18 cellular contexts compared by ENCODE assay signal in genomic region chr11:70161043-70161625, GRCh38. TPM values are rescaled to one million over a fixed set of nuclear protein-coding genes. Genes with fewer than 3 reads are reported as not detected.
A peak's percentile ranks its signal among the peaks of the same experiment; 100 is the strongest.
DNase-seq lines count a peak whose midpoint lies in the region; ATAC-seq, FAIRE-seq and TF ChIP-seq lines count a peak whose summit lies in the region.
"Had no signal": no experiment of that assay in that cellular context is flagged by ENCODE, and none has a peak within 500 bp of the region (broad histone marks: within the 10 kb centered on the region; RNA-seq: fewer than 3 reads in every experiment).

No MANE protein-coding gene starts in this region.

- no peak overlapping the region for H3K27ac Mint-ChIP-seq in MCF 10A (ENCODE audit: low read depth, unreplicated experiment)
- H3K27ac Mint-ChIP-seq: CD8-positive, alpha-beta T cell; IgD-negative memory B cell had no signal

- H3K27me3 ChIP-seq in breast epithelium (no peaks in the 10 kb centered on the region), foreskin keratinocyte (no peaks in the 10 kb centered on the region)

- POLR2A ChIA-PET in MCF 10A (lab: Yijun Ruan, JAX) = no interaction called here
- POLR2A ChIA-PET in RWPE1 (lab: Yijun Ruan, JAX; ENCODE audit: low non-redundant PET) = no interaction called here

- intact Hi-C loops in breast epithelium (cut with DNase I; ENCODE audit: low total_unique reads) (no loop called here), MCF 10A (cut with micrococcal nuclease) (no loop called here)

- BruUV-seq in MCF 10A (replicated peaks; lab: Mats Ljungman, UMichigan) = no TSS peak

- no peak for TF ChIP-seq POLR2A in breast epithelium (IDR thresholded peaks at IDR 0.05)

- H3K27ac ChIP-seq in breast epithelium (peak overlapping the region; percentile 9 to 80), RWPE1 (peak overlapping the region; percentile 89), foreskin keratinocyte (peak overlapping the region; percentile 82)
- H3K27ac ChIP-seq: 22Rv1, C4-2B had no signal

- FAIRE-seq in urothelium cell line (lab: Jason Lieb, UNC) = peak; percentile 56
- FAIRE-seq: GM12892, GM19239 had no signal

- no peaks in the 10 kb centered on the region for H3K36me3 Mint-ChIP-seq in MCF 10A (ENCODE audit: insufficient read depth, unreplicated experiment)
- H3K36me3 Mint-ChIP-seq: CD8-positive, alpha-beta T cell; IgD-negative memory B cell had no signal

- ATAC-seq in foreskin keratinocyte (no peak), esophagus mucosa (no peak), HG03520 (IDR thresholded peaks at IDR 0.05; ENCODE audit: unreplicated experiment) (no peak), GM19351 (IDR thresholded peaks at IDR 0.05; ENCODE audit: unreplicated experiment) (no peak)
- ATAC-seq: CD8-positive, alpha-beta T cell had no signal

- TF ChIP-seq CTCF in breast epithelium (IDR thresholded peaks at IDR 0.05) = no peak
- no peak for TF ChIP-seq CTCF in MCF 10A (IDR thresholded peaks at IDR 0.05; ENCODE audit: unreplicated experiment)
- TF ChIP-seq CTCF in RWPE1 (conservative IDR thresholded peaks at IDR 0.05; ENCODE audit: low read depth) = no peak
- TF ChIP-seq CTCF in foreskin keratinocyte (conservative IDR thresholded peaks at IDR 0.05) = no peak

- peaks cover 23% of the 10 kb centered on the region for H3K27me3 Mint-ChIP-seq in MCF 10A (ENCODE audit: insufficient read depth, unreplicated experiment)

- CTCF ChIA-PET in MCF 10A (lab: Yijun Ruan, JAX) = interaction anchor here (0.5 to 1.0 kb wide), 3 partner anchors 52 to 568 kb away, joined by 3 read pairs; no protein-coding TSS in a partner anchor
- CTCF ChIA-PET in RWPE1 (lab: Yijun Ruan, JAX) = no interaction called here

- H3K4me1 Mint-ChIP-seq in MCF 10A (ENCODE audit: insufficient read depth, unreplicated experiment) = peaks cover 17% of the 10 kb centered on the region
- H3K4me1 Mint-ChIP-seq: IgD-negative memory B cell had no signal

- no peaks in the 10 kb centered on the region for H3K9me3 Mint-ChIP-seq in MCF 10A (ENCODE audit: unreplicated experiment)
- H3K9me3 Mint-ChIP-seq: CD8-positive, alpha-beta T cell; IgD-negative memory B cell had no signal

- no peaks in the 10 kb centered on the region for H3K36me3 ChIP-seq in breast epithelium

- DNase-seq in breast epithelium (ENCODE audit: low spot score in 2 of 2) = no peak
- DNase-seq in MCF 10A (ENCODE audit: unreplicated experiment) = no peak
- DNase-seq in RWPE1 (ENCODE audit: low spot score) = no peak
- no peak for DNase-seq in foreskin keratinocyte
- DNase-seq in urothelium cell line (ENCODE audit: low spot score) = no peak
- DNase-seq: Caco-2; CD8-positive, alpha-beta T cell; DND-41; GDM1; HCEC 1CT had no signal

- H3K4me3 Mint-ChIP-seq in MCF 10A (ENCODE audit: unreplicated experiment) = no peak overlapping the region
- H3K4me3 Mint-ChIP-seq: CD8-positive, alpha-beta T cell; IgD-negative memory B cell had no signal

- no peak overlapping the region for H3K4me3 ChIP-seq in breast epithelium

- H3K4me1 ChIP-seq in breast epithelium (peaks cover 6% of the 10 kb centered on the region in 2 donors), foreskin keratinocyte (peaks cover 18% of the 10 kb centered on the region)
- H3K4me1 ChIP-seq: Caco-2 had no signal

- H3K9me3 ChIP-seq in breast epithelium = no peaks in the 10 kb centered on the region
- H3K9me3 ChIP-seq: Caco-2 had no signal

RNA-seq across cellular contexts. Expression of gene FADD, which starts 42.0 kb away (rescaled TPM):
- 10 to 100 TPM; 17.6 to 33.1 (median 30.2) TPM for total RNA-seq in breast epithelium
- total RNA-seq in MCF 10A (2022) = 37.1 and 44.1 TPM in 2 replicates
- 46.6 and 48.7 TPM in 2 replicates for total RNA-seq in foreskin keratinocyte
- polyA plus RNA-seq in foreskin keratinocyte = 47.7 and 52.2 TPM in 2 replicates
- total RNA-seq in esophagus mucosa = 19.6 TPM
